1 cellular context compared by ENCODE assay signal in genomic region chr11:73366265-73366610, GRCh38.
TF ChIP-seq lines count a peak whose summit lies in the region.

No MANE protein-coding gene starts in this region.

TF ChIP-seq in HepG2, 621 proteins besides CTCF, POLR2A, EP300 and RAD21:
- no peak for TF ChIP-seq NFRKB (IDR thresholded peaks at IDR 0.05)
- TF ChIP-seq ZBTB20 (CRISPR knock-in tag; IDR thresholded peaks at IDR 0.05; ENCODE audit: borderline replicate concordance, low read depth) = no peak
- TF ChIP-seq, protein P1, sequence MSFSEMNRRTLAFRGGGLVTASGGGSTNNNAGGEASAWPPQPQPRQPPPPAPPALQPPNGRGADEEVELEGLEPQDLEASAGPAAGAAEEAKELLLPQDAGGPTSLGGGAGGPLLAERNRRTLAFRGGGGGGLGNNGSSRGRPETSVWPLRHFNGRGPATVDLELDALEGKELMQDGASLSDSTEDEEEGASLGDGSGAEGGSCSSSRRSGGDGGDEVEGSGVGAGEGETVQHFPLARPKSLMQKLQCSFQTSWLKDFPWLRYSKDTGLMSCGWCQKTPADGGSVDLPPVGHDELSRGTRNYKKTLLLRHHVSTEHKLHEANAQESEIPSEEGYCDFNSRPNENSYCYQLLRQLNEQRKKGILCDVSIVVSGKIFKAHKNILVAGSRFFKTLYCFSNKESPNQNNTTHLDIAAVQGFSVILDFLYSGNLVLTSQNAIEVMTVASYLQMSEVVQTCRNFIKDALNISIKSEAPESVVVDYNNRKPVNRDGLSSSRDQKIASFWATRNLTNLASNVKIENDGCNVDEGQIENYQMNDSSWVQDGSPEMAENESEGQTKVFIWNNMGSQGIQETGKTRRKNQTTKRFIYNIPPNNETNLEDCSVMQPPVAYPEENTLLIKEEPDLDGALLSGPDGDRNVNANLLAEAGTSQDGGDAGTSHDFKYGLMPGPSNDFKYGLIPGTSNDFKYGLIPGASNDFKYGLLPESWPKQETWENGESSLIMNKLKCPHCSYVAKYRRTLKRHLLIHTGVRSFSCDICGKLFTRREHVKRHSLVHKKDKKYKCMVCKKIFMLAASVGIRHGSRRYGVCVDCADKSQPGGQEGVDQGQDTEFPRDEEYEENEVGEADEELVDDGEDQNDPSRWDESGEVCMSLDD (CRISPR knock-in tag; IDR thresholded peaks at IDR 0.05; ENCODE audit: borderline replicate concordance) = no peak
- TF ChIP-seq ZNF644 (CRISPR knock-in tag; IDR thresholded peaks at IDR 0.05; ENCODE audit: low read depth) = no peak
- TF ChIP-seq ATAD3A (CRISPR knock-in tag; IDR thresholded peaks at IDR 0.05) = no peak
- TF ChIP-seq ZNF713 (CRISPR knock-in tag; IDR thresholded peaks at IDR 0.05) = no peak
- no peak for TF ChIP-seq MAFF (IDR thresholded peaks at IDR 0.05; ENCODE audit: low read depth, low read length)
- TF ChIP-seq AHR (CRISPR knock-in tag; IDR thresholded peaks at IDR 0.05) = no peak
- TF ChIP-seq GFI1 (CRISPR knock-in tag; IDR thresholded peaks at IDR 0.05; ENCODE audit: borderline replicate concordance) = no peak
- no peak for TF ChIP-seq TOPORS (CRISPR knock-in tag; IDR thresholded peaks at IDR 0.05)
- TF ChIP-seq ZNF530 (CRISPR knock-in tag; IDR thresholded peaks at IDR 0.05; ENCODE audit: low read depth) = no peak
